Comparison of ENCODE assay signal across 14 cellular contexts in genomic region chr1:171441278-171441677, GRCh38. TPM values are rescaled to one million over a fixed set of nuclear protein-coding genes. Genes with fewer than 3 reads are reported as not detected.
A peak's percentile ranks its signal among the peaks of the same experiment; 100 is the strongest.
DNase-seq lines count a peak whose midpoint lies in the region; ATAC-seq and TF ChIP-seq lines count a peak whose summit lies in the region.
"Had no signal": no experiment of that assay in that cellular context is flagged by ENCODE, and none has a peak within 500 bp of the region (broad histone marks: within the 10 kb centered on the region; RNA-seq: fewer than 3 reads in every experiment).

No MANE protein-coding gene starts in this region.

- H3K4me2 ChIP-seq in fibroblast of lung (ENCODE audit: extremely low read depth, insufficient read depth, low read length) (no peak overlapping the region), skeletal muscle satellite cell (ENCODE audit: low read length) (no peak overlapping the region)

- H3K4me1 ChIP-seq in fibroblast of lung (ENCODE audit: control insufficient read depth, extremely low read depth, insufficient read depth, low read length) (peaks cover 7% of the 10 kb centered on the region), skeletal muscle satellite cell (ENCODE audit: control insufficient read depth, insufficient read depth, low read length) (peaks cover 23% of the 10 kb centered on the region)
- H3K4me1 ChIP-seq: gastrocnemius medialis had no signal

- no peaks in the 10 kb centered on the region for H3K9me3 ChIP-seq in fibroblast of lung (ENCODE audit: control insufficient read depth, insufficient read depth, low read depth, low read length)
- no peaks in the 10 kb centered on the region for H3K9me3 ChIP-seq in skeletal muscle satellite cell (replicated peaks; ENCODE audit: low read length)
- H3K9me3 ChIP-seq: gastrocnemius medialis had no signal

- H2AFZ ChIP-seq in fibroblast of lung (ENCODE audit: low read length): no peak overlapping the region

- TF ChIP-seq CTCF in fibroblast of lung (conservative IDR thresholded peaks at IDR 0.05 in 1 of 2, IDR thresholded peaks at IDR 0.05 in 1 of 2; ENCODE audit: low read depth in 1 of 2, low read length in 2 of 2): no peak

- no peaks in the 10 kb centered on the region for H3K79me2 ChIP-seq in fibroblast of lung (ENCODE audit: control insufficient read depth, insufficient read depth, low read length)

- H3K36me3 ChIP-seq in fibroblast of lung (ENCODE audit: control insufficient read depth, insufficient read depth, low read length) (no peaks in the 10 kb centered on the region), skeletal muscle satellite cell (ENCODE audit: insufficient read depth, low read length) (no peaks in the 10 kb centered on the region)
- H3K36me3 ChIP-seq: gastrocnemius medialis had no signal

- DNase-seq in GM04504 (ENCODE audit: low read depth) (peak; percentile 74), RKO (ENCODE audit: low spot score) (peak; percentile 92), fibroblast of lung (ENCODE audit: low read depth in 2 of 2) (peak; percentile 84 to 94)
- DNase-seq in activated naive CD4-positive, alpha-beta T cell (lab: John Stamatoyannopoulos, UW): no peak
- DNase-seq in stimulated activated CD4-positive, alpha-beta T cell treated with anti-CD3 and anti-CD28 coated beads, Interleukin-2, amount 100 ng/mL, for 48 hours: no peak
- DNase-seq: activated CD4-positive, alpha-beta T cell treated with anti-CD3 and anti-CD28 coated beads, Interleukin-2, amount 50 U/mL, for 4 hours; activated gamma-delta T cell treated with Interleukin-2 at 50 U/mL for 16 hours; gastrocnemius medialis; left ventricle myocardium superior; nephron progenitor cell; T-helper 2 cell had no signal

- no peaks in the 10 kb centered on the region for H4K20me1 ChIP-seq in fibroblast of lung (ENCODE audit: control insufficient read depth, extremely low read depth, insufficient read depth, low read length)

- H3K4me3 ChIP-seq in fibroblast of lung (replicated peaks in 1 of 4; ENCODE audit: control extremely low read depth in 1 of 4, insufficient read depth in 1 of 4, low read depth in 3 of 4, low read length in 4 of 4): no peak overlapping the region
- no peak overlapping the region for H3K4me3 ChIP-seq in skeletal muscle satellite cell (ENCODE audit: low read length)
- H3K4me3 ChIP-seq: gastrocnemius medialis, skin epidermis had no signal

- H3K9ac ChIP-seq in fibroblast of lung (ENCODE audit: insufficient read depth, low read length): no peak overlapping the region
- peak overlapping the region; percentile 9 for H3K9ac ChIP-seq in skeletal muscle satellite cell (ENCODE audit: low read depth, low read length)

- H3K27me3 ChIP-seq in fibroblast of lung (ENCODE audit: control insufficient read depth, insufficient read depth, low read length) (no peaks in the 10 kb centered on the region), skeletal muscle satellite cell (ENCODE audit: control insufficient read depth, insufficient read depth, low read length) (no peaks in the 10 kb centered on the region)
- H3K27me3 ChIP-seq: gastrocnemius medialis had no signal

- peak overlapping the region; percentile 58 for H3K27ac ChIP-seq in fibroblast of lung (ENCODE audit: insufficient read depth, low read length)
- H3K27ac ChIP-seq: gastrocnemius medialis had no signal

- ATAC-seq in activated CD4-positive, CD25-positive, alpha-beta regulatory T cell treated with anti-CD3 and anti-CD28 coated beads, Interleukin-2, amount 50 U/mL, for 24 hours: no peak
- ATAC-seq: gastrocnemius medialis, left ventricle myocardium superior had no signal

RNA-seq across cellular contexts. Expression of gene PRRC2C, which starts 44.1 kb away (rescaled TPM):
- total RNA-seq in fibroblast of lung: 31.8 and 50.4 TPM in 2 replicates
- polyA plus RNA-seq in fibroblast of lung: 48.5 and 56.3 TPM in 2 replicates
- 56.4 and 56.8 TPM in 2 replicates for polyA plus RNA-seq in fibroblast of lung (2012)
- 64.6 and 78.8 TPM in 2 replicates for polyA minus RNA-seq in fibroblast of lung (ENCODE audit: low replicate concordance)
- total RNA-seq in skeletal muscle satellite cell (2012; rRNA removed): 40.1 and 44.8 TPM in 2 replicates

Comparison
In these comparisons a context has a peak if more than half of its experiments do, and no peak if none do; other contexts are left out.
1. DNase-seq: peak in GM04504 (single experiment), RKO (single experiment) and fibroblast of lung (2 of 2); none in activated naive CD4-positive, alpha-beta T cell (0 of 4) and stimulated activated CD4-positive, alpha-beta T cell treated with anti-CD3 and anti-CD28 coated beads, Interleukin-2, amount 100 ng/mL, for 48 hours (0 of 2).